ENCODE assay signal across 19 cellular contexts in genomic region chr11:78941226-78941851, GRCh38.
A peak's percentile ranks its signal among the peaks of the same experiment; 100 is the strongest.
DNase-seq lines count a peak whose midpoint lies in the region; TF ChIP-seq lines count a peak whose summit lies in the region.
"Had no signal": no experiment of that assay in that cellular context is flagged by ENCODE, and none has a peak within 500 bp of the region (broad histone marks: within the 10 kb centered on the region; RNA-seq: fewer than 3 reads in every experiment).

No MANE protein-coding gene starts in this region.

- H4K5ac ChIP-seq in mesendoderm (ENCODE audit: low read length) = no peak overlapping the region

- H3K27ac ChIP-seq in HUES64 (ENCODE audit: low read depth, low read length) (peak overlapping the region; percentile 63), mesendoderm (ENCODE audit: low read depth, low read length) (no peak overlapping the region)
- H3K27ac ChIP-seq: BLaER1 had no signal

- no peaks in the 10 kb centered on the region for H3K79me2 ChIP-seq in mesendoderm (ENCODE audit: control insufficient read depth, insufficient read depth, low read length)

- no peak overlapping the region for H3K4me3 ChIP-seq in HUES64 (ENCODE audit: low read length)
- no peak overlapping the region for H3K4me3 ChIP-seq in mesendoderm (ENCODE audit: low read length)
- H3K4me3 ChIP-seq: BLaER1 had no signal

- H3K36me3 ChIP-seq in HUES64 (ENCODE audit: insufficient read depth, low read length) (no peaks in the 10 kb centered on the region), mesendoderm (ENCODE audit: control insufficient read depth, insufficient read depth, low read length) (no peaks in the 10 kb centered on the region)
- H3K36me3 ChIP-seq: BLaER1 had no signal

- DNase-seq in DMS79 treated with DMSO at 0.1 percent for 48 hours (lab: John Stamatoyannopoulos, UW) = peak; percentile 30
- peak; percentile 93 for DNase-seq in NCI-H69 (lab: John Stamatoyannopoulos, UW)
- DNase-seq in mesendoderm = no peak
- no peak for DNase-seq in Calu3
- DNase-seq in cerebellar cortex (ENCODE audit: low spot score) = no peak
- DNase-seq in kidney glomerular epithelial cell (lab: John Stamatoyannopoulos, UW) = no peak
- no peak for DNase-seq in EL
- DNase-seq: activated CD4-positive, alpha-beta T cell treated with anti-CD3 and anti-CD28 coated beads, Interleukin-2, amount 50 U/mL, for 4 hours; activated naive CD8-positive, alpha-beta T cell treated with anti-CD3 and anti-CD28 coated beads, Interleukin-2, amount 50 U/mL, for 24 hours; activated T-cell treated with anti-CD3 and anti-CD28 coated beads, Interleukin-2, amount 50 U/mL, for 72 hours; foreskin melanocyte; KG1; NCI-H1694 treated with DMSO at 0.1 percent for 48 hours; nucleus accumbens; stimulated activated naive CD4-positive, alpha-beta T cell treated with Interleukin-2 at 50 U/mL for 16 hours had no signal

- H3K9me3 ChIP-seq in HUES64 (ENCODE audit: insufficient read depth, low read depth, low read length) = no peaks in the 10 kb centered on the region
- H3K9me3 ChIP-seq: BLaER1 had no signal

- CTCF ChIA-PET in Calu3 (lab: Charles Lee) = no interaction called here

- H3K79me1 ChIP-seq in mesendoderm (ENCODE audit: low read length) = no peaks in the 10 kb centered on the region

- H3K23ac ChIP-seq in mesendoderm (ENCODE audit: low read length) = no peak overlapping the region

- no peak overlapping the region for H3K9ac ChIP-seq in HUES64 (ENCODE audit: low read depth, low read length)
- H3K9ac ChIP-seq in mesendoderm (ENCODE audit: low read length) = no peak overlapping the region
- H3K9ac ChIP-seq: BLaER1 had no signal

- H2BK5ac ChIP-seq in mesendoderm (ENCODE audit: low read length) = no peak overlapping the region

- no TSS peak for BruUV-seq in Calu3 (replicated peaks; lab: Mats Ljungman, UMichigan)

- H3K56ac ChIP-seq in mesendoderm (ENCODE audit: low read length) = no peak overlapping the region

- no peak for TF ChIP-seq CTCF in Calu3 (IDR thresholded peaks at IDR 0.05; ENCODE audit: unreplicated experiment)

- H4K8ac ChIP-seq in mesendoderm (ENCODE audit: low read depth, low read length) = no peak overlapping the region

- no peak overlapping the region for H3K27ac Mint-ChIP-seq in Calu3 (ENCODE audit: unreplicated experiment)
- H3K27ac Mint-ChIP-seq: activated naive CD8-positive, alpha-beta T cell treated with anti-CD3 and anti-CD28 coated beads, Interleukin-2, amount 50 U/mL, for 24 hours; activated T-cell treated with anti-CD3 and anti-CD28 coated beads, Interleukin-2, amount 50 U/mL, for 72 hours; memory B cell had no signal

- intact Hi-C loops in Calu3 (cut with micrococcal nuclease; ENCODE audit: unreplicated experiment) = no loop called here

- H3K4me1 ChIP-seq in HUES64 (ENCODE audit: insufficient read depth, low read length) (peaks cover 39% of the 10 kb centered on the region), mesendoderm (ENCODE audit: control insufficient read depth, low read depth, low read length) (peaks cover 19% of the 10 kb centered on the region)

- WGBS in HUES64 = 85% methylated on average over 10 of the region's 10 CpGs
- WGBS in mesendoderm (ENCODE audit: extremely low coverage, insufficient coverage, low lambda C conversion rate) = no CpG with 5 or more reads among the region's 10 CpGs

- no peaks in the 10 kb centered on the region for H3K27me3 Mint-ChIP-seq in Calu3 (ENCODE audit: unreplicated experiment)

- H3K4me2 ChIP-seq in mesendoderm (ENCODE audit: low read length) = no peak overlapping the region
- H3K4me2 ChIP-seq: BLaER1 had no signal

- H3K4ac ChIP-seq in mesendoderm (ENCODE audit: low read depth, low read length) = no peak overlapping the region

- H2BK15ac ChIP-seq in mesendoderm (replicated peaks; ENCODE audit: low read depth) = no peak overlapping the region

- no peaks in the 10 kb centered on the region for H3K9me3 Mint-ChIP-seq in Calu3 (ENCODE audit: low read depth, unreplicated experiment)
- H3K9me3 Mint-ChIP-seq: activated naive CD8-positive, alpha-beta T cell treated with anti-CD3 and anti-CD28 coated beads, Interleukin-2, amount 50 U/mL, for 24 hours; activated T-cell treated with anti-CD3 and anti-CD28 coated beads, Interleukin-2, amount 50 U/mL, for 72 hours; central memory CD8-positive, alpha-beta T cell; memory B cell had no signal

- no peaks in the 10 kb centered on the region for H3K36me3 Mint-ChIP-seq in Calu3 (ENCODE audit: insufficient read depth, unreplicated experiment)
- H3K36me3 Mint-ChIP-seq: memory B cell had no signal

- H3K18ac ChIP-seq in mesendoderm (ENCODE audit: low read length) = peak overlapping the region; percentile 44

- peaks cover 9% of the 10 kb centered on the region for H3K4me1 Mint-ChIP-seq in Calu3 (ENCODE audit: low read depth, unreplicated experiment)
- H3K4me1 Mint-ChIP-seq: activated naive CD8-positive, alpha-beta T cell treated with anti-CD3 and anti-CD28 coated beads, Interleukin-2, amount 50 U/mL, for 24 hours; central memory CD8-positive, alpha-beta T cell; memory B cell had no signal

- H2BK120ac ChIP-seq in mesendoderm (ENCODE audit: low read depth, low read length) = no peak overlapping the region

- no peak overlapping the region for H2AK5ac ChIP-seq in mesendoderm (ENCODE audit: low read length)

- no peak overlapping the region for H3K4me3 Mint-ChIP-seq in Calu3 (ENCODE audit: low read depth, unreplicated experiment)
- H3K4me3 Mint-ChIP-seq: activated naive CD8-positive, alpha-beta T cell treated with anti-CD3 and anti-CD28 coated beads, Interleukin-2, amount 50 U/mL, for 24 hours; activated T-cell treated with anti-CD3 and anti-CD28 coated beads, Interleukin-2, amount 50 U/mL, for 72 hours; central memory CD8-positive, alpha-beta T cell; memory B cell had no signal

- no peaks in the 10 kb centered on the region for H3K27me3 ChIP-seq in HUES64 (ENCODE audit: insufficient read depth, low read length)
- H3K27me3 ChIP-seq in mesendoderm (ENCODE audit: insufficient read depth, low read length, poor library complexity) = no peaks in the 10 kb centered on the region
- H3K27me3 ChIP-seq: BLaER1 had no signal

Comparison
In these comparisons a context has a peak if more than half of its experiments do, and no peak if none do; other contexts are left out.
1. DNase-seq: peak in DMS79 treated with DMSO at 0.1 percent for 48 hours (single experiment) and NCI-H69 (single experiment); none in mesendoderm (single experiment), Calu3 (single experiment), cerebellar cortex (single experiment), kidney glomerular epithelial cell (single experiment) and EL (single experiment).